In genomic region chr16:56869513-56870270, GRCh38 we compare ENCODE assay signal across 8 cellular contexts. TPM values are rescaled to one million over a fixed set of nuclear protein-coding genes. Genes with fewer than 3 reads are reported as not detected.
DNase-seq lines count a peak whose midpoint lies in the region; ATAC-seq and TF ChIP-seq lines count a peak whose summit lies in the region.

No MANE protein-coding gene starts in this region.

- no peaks in the 10 kb centered on the region for H3K27me3 Mint-ChIP-seq in activated CD4-positive, alpha-beta T cell treated with anti-CD3 and anti-CD28 coated beads, Interleukin-2, amount 10 ng/mL, durations not matched to agents 24 days and 14 days

- H3K27ac ChIP-seq in DND-41 (ENCODE audit: low read length) (no peak overlapping the region), lung (ENCODE audit: low read depth in 1 of 2, low read length in 1 of 2) (no peak overlapping the region)

- H3K79me2 ChIP-seq in DND-41 (ENCODE audit: insufficient read depth, low read length): no peaks in the 10 kb centered on the region

- H4K20me1 ChIP-seq in DND-41 (ENCODE audit: insufficient read depth, low read length): no peaks in the 10 kb centered on the region

- H3K4me2 ChIP-seq in DND-41 (ENCODE audit: insufficient read depth, low read length): no peak overlapping the region

- H3K36me3 ChIP-seq in DND-41 (ENCODE audit: insufficient read depth, low read length): no peaks in the 10 kb centered on the region
- H3K36me3 ChIP-seq in lung (ENCODE audit: control insufficient read depth in 2 of 2, insufficient read depth in 2 of 2, low read length in 2 of 2): no peaks in the 10 kb centered on the region

- peak; percentile 67; the same call in 2 of the 3 replicates for ATAC-seq in DND-41 (ENCODE audit: insufficient read depth, low read depth)
- ATAC-seq in HG03565 (IDR thresholded peaks at IDR 0.05; ENCODE audit: unreplicated experiment): peak; percentile 38
- no peak for ATAC-seq in lung (ENCODE audit: insufficient read depth, low FRiP score)
- ATAC-seq in GM21423 (IDR thresholded peaks at IDR 0.05; ENCODE audit: unreplicated experiment): no peak
- no peak for ATAC-seq in GM19452 (IDR thresholded peaks at IDR 0.05; ENCODE audit: unreplicated experiment)
- ATAC-seq in GM21529 (IDR thresholded peaks at IDR 0.05; ENCODE audit: unreplicated experiment): no peak

- H2AFZ ChIP-seq in DND-41 (ENCODE audit: low read depth, low read length): no peak overlapping the region

- no peaks in the 10 kb centered on the region for H3K9me3 Mint-ChIP-seq in activated CD4-positive, alpha-beta T cell treated with anti-CD3 and anti-CD28 coated beads, Interleukin-2, amount 10 ng/mL, durations not matched to agents 24 days and 14 days

- DNase-seq in DND-41 (peak; percentile 39), lung (ENCODE audit: low spot score) (peak; percentile 37), mesenteric fat pad (ENCODE audit: low spot score) (no peak)
- peak; percentile 78 for DNase-seq in activated CD4-positive, alpha-beta T cell treated with anti-CD3 and anti-CD28 coated beads, Interleukin-2, amount 10 ng/mL, durations not matched to agents 24 days and 14 days

- H3K27ac Mint-ChIP-seq in activated CD4-positive, alpha-beta T cell treated with anti-CD3 and anti-CD28 coated beads, Interleukin-2, amount 10 ng/mL, durations not matched to agents 24 days and 14 days: no peak overlapping the region

- WGBS in lung, 2 donors: 79% methylated on average over 23 of the region's 23 CpGs

- H3K27me3 ChIP-seq in DND-41 (ENCODE audit: insufficient read depth, low read length, poor library complexity) (no peaks in the 10 kb centered on the region), lung (ENCODE audit: control insufficient read depth, insufficient read depth) (no peaks in the 10 kb centered on the region)

- TF ChIP-seq CTCF in DND-41 (IDR thresholded peaks at IDR 0.05; ENCODE audit: borderline replicate concordance, extremely low read depth, low read length, poor library complexity, severe bottlenecking): peak; percentile 58
- TF ChIP-seq CTCF in lung (IDR thresholded peaks at IDR 0.05; ENCODE audit: control extremely low read depth, extremely low read depth): peak; percentile 9

- no peak overlapping the region for H3K4me3 Mint-ChIP-seq in activated CD4-positive, alpha-beta T cell treated with anti-CD3 and anti-CD28 coated beads, Interleukin-2, amount 10 ng/mL, durations not matched to agents 24 days and 14 days

- no peaks in the 10 kb centered on the region for H3K36me3 Mint-ChIP-seq in activated CD4-positive, alpha-beta T cell treated with anti-CD3 and anti-CD28 coated beads, Interleukin-2, amount 10 ng/mL, durations not matched to agents 24 days and 14 days (ENCODE audit: low read depth)

- H3K4me1 ChIP-seq in DND-41 (ENCODE audit: insufficient read depth, low read length) (no peaks in the 10 kb centered on the region), lung (ENCODE audit: control insufficient read depth in 2 of 2, insufficient read depth in 2 of 2, low read length in 2 of 2) (peaks cover 0 to 3% of the 10 kb centered on the region in 2 donors)

- H3K4me3 ChIP-seq in DND-41 (ENCODE audit: low read depth in 1 of 2, low read length in 2 of 2) (no peak overlapping the region), lung (no peak overlapping the region)

- H3K9ac ChIP-seq in DND-41 (ENCODE audit: low read depth, low read length): no peak overlapping the region

- peaks cover 7% of the 10 kb centered on the region for H3K4me1 Mint-ChIP-seq in activated CD4-positive, alpha-beta T cell treated with anti-CD3 and anti-CD28 coated beads, Interleukin-2, amount 10 ng/mL, durations not matched to agents 24 days and 14 days

- no peaks in the 10 kb centered on the region for H3K9me3 ChIP-seq in DND-41 (ENCODE audit: insufficient read depth, low read length, severe bottlenecking)
- no peaks in the 10 kb centered on the region for H3K9me3 ChIP-seq in lung (ENCODE audit: control insufficient read depth in 2 of 2, insufficient read depth in 1 of 2, low read length in 1 of 2)

- intact Hi-C loops in activated CD4-positive, alpha-beta T cell treated with anti-CD3 and anti-CD28 coated beads, Interleukin-2, amount 10 ng/mL, durations not matched to agents 24 days and 14 days (cut with micrococcal nuclease): loop anchor here (10.0 kb wide), 1 partner anchor 295 kb away; no protein-coding TSS in a partner anchor

RNA-seq across cellular contexts. Expression of gene SLC12A3, which starts 4.7 kb away (rescaled TPM):
- not detected in 2 replicates for total RNA-seq in activated CD4-positive, alpha-beta T cell treated with anti-CD3 and anti-CD28 coated beads, Interleukin-2, amount 10 ng/mL, durations not matched to agents 24 days and 14 days
- total RNA-seq in lung (not detected), mesenteric fat pad (not detected)
- under 1 TPM; 0.04 to 0.07 TPM for polyA plus RNA-seq in lung

Comparison
In these comparisons a context has a peak if more than half of its experiments do, and no peak if none do; other contexts are left out.
1. ATAC-seq: peak in DND-41 (single experiment) and HG03565 (single experiment); none in lung (single experiment), GM21423 (single experiment), GM19452 (single experiment) and GM21529 (single experiment).